ENCODE assay signal across 1 cellular context in genomic region chr12:112013601-112014402, GRCh38.
A peak's percentile ranks its signal among the peaks of the same experiment; 100 is the strongest.
TF ChIP-seq lines count a peak whose summit lies in the region.

No MANE protein-coding gene starts in this region.

TF ChIP-seq in HepG2, 621 proteins besides CTCF, POLR2A, EP300 and RAD21 (continued from another document and continues in another):
- TF ChIP-seq BCL3 (CRISPR knock-in tag; IDR thresholded peaks at IDR 0.05): peak; percentile 66; the same call in 1 of the 2 replicates
- TF ChIP-seq ZFP82 (CRISPR knock-in tag; IDR thresholded peaks at IDR 0.05; ENCODE audit: borderline replicate concordance): peak; percentile 65
- no peak; the same call in 1 of the 2 replicates for TF ChIP-seq NR2C2 (CRISPR knock-in tag; IDR thresholded peaks at IDR 0.05; ENCODE audit: borderline replicate concordance)
- TF ChIP-seq BCLAF1 (IDR thresholded peaks at IDR 0.05): no peak
- no peak for TF ChIP-seq ZNF33B (CRISPR knock-in tag; IDR thresholded peaks at IDR 0.05)
- TF ChIP-seq ZBTB2 (CRISPR knock-in tag; IDR thresholded peaks at IDR 0.05; ENCODE audit: low read depth): peak; percentile 24; the same call in 1 of the 2 replicates
- TF ChIP-seq ZNF639 (CRISPR knock-in tag; conservative IDR thresholded peaks at IDR 0.05): 0 out of 2 replicates have a peak, but pooled peaks have one; percentile 33
- TF ChIP-seq REPIN1 (CRISPR knock-in tag; IDR thresholded peaks at IDR 0.05; ENCODE audit: borderline replicate concordance, low read depth): 0 out of 2 replicates have a peak, but pooled peaks have one; percentile 50
- peak; percentile 69 for TF ChIP-seq ZNF788 (CRISPR knock-in tag; IDR thresholded peaks at IDR 0.05; ENCODE audit: borderline replicate concordance)
- TF ChIP-seq ZNF567 (CRISPR knock-in tag; IDR thresholded peaks at IDR 0.05; ENCODE audit: borderline replicate concordance): 0 out of 2 replicates have a peak, but pooled peaks have one; percentile 10
- no peak for TF ChIP-seq ZNF83 (CRISPR knock-in tag; IDR thresholded peaks at IDR 0.05; ENCODE audit: borderline replicate concordance)
- peak; percentile 4; the same call in 1 of the 2 replicates for TF ChIP-seq FOSL2 (CRISPR knock-in tag; IDR thresholded peaks at IDR 0.05)
- TF ChIP-seq ZNF687 (CRISPR knock-in tag; IDR thresholded peaks at IDR 0.05): peak; percentile 62
- 0 out of 2 replicates have a peak, but pooled peaks have one; percentile 11 for TF ChIP-seq NFKB2 (CRISPR knock-in tag; IDR thresholded peaks at IDR 0.05; ENCODE audit: borderline replicate concordance)
- TF ChIP-seq SAP130 (CRISPR knock-in tag; IDR thresholded peaks at IDR 0.05; ENCODE audit: low read depth): peak; percentile 69
- TF ChIP-seq ZNF337 (CRISPR knock-in tag; IDR thresholded peaks at IDR 0.05; ENCODE audit: borderline replicate concordance, low read depth): no peak
- TF ChIP-seq ASH2L (IDR thresholded peaks at IDR 0.05; ENCODE audit: insufficient read length, low read depth, low read length): peak; percentile 64
- 0 out of 2 replicates have a peak, but pooled peaks have one; percentile 27 for TF ChIP-seq ZHX1 (CRISPR knock-in tag; IDR thresholded peaks at IDR 0.05; ENCODE audit: low read depth)
- no peak for TF ChIP-seq ZNF761 (CRISPR knock-in tag; conservative IDR thresholded peaks at IDR 0.05)
- peak; percentile 72; the same call in 1 of the 2 replicates for TF ChIP-seq TFAP4 (IDR thresholded peaks at IDR 0.05; ENCODE audit: borderline replicate concordance, low read depth)
- TF ChIP-seq REST (IDR thresholded peaks at IDR 0.05; ENCODE audit: borderline replicate concordance in 1 of 2, low read depth in 1 of 2, low read length in 2 of 2): no peak
- TF ChIP-seq IKZF5 (CRISPR knock-in tag; IDR thresholded peaks at IDR 0.05): no peak; the same call in 1 of the 2 replicates
- no peak for TF ChIP-seq ZNF883 (CRISPR knock-in tag; IDR thresholded peaks at IDR 0.05; ENCODE audit: not compliant biosample characterization)
- TF ChIP-seq HMGXB4 (CRISPR knock-in tag; IDR thresholded peaks at IDR 0.05; ENCODE audit: borderline replicate concordance in 1 of 2, low read depth in 1 of 2): peak; percentile 9 to 81; a peak in 2 of 4 replicates
- peak; percentile 6; the same call in 1 of the 2 replicates for TF ChIP-seq E2F2 (CRISPR knock-in tag; IDR thresholded peaks at IDR 0.05; ENCODE audit: borderline replicate concordance)
- TF ChIP-seq SRSF1 (optimal IDR thresholded peaks at IDR 0.05; ENCODE audit: low read depth, low read length): peak; percentile 87
- no peak for TF ChIP-seq ATM (IDR thresholded peaks at IDR 0.05; ENCODE audit: borderline replicate concordance)
